In genomic region chr9:37914701-37915358, GRCh38 we compare ENCODE assay signal across 18 cellular contexts.
"Had no signal": no experiment of that assay in that cellular context is flagged by ENCODE, and none has a peak within 500 bp of the region (broad histone marks: within the 10 kb centered on the region; RNA-seq: fewer than 3 reads in every experiment).

No MANE protein-coding gene starts in this region.

- H3K27ac Mint-ChIP-seq: activated CD4-positive, alpha-beta memory T cell treated with anti-CD3 and anti-CD28 coated beads, Interleukin-2, amount 10 ng/mL, durations not matched to agents 7 days and 5 days; activated naive CD8-positive, alpha-beta T cell treated with anti-CD3 and anti-CD28 coated beads, Interleukin-2, amount 10 ng/mL, durations not matched to agents 7 days and 5 days; activated T-cell treated with anti-CD3 and anti-CD28 coated beads, Interleukin-2, amount 50 U/mL, for 72 hours; dendritic cell treated with granulocyte-macrophage colony-stimulating factor and Interleukin-4, amounts not matched to agents 40 ng/mL and 50 ng/mL, for 4 days; stimulated activated naive CD8-positive, alpha-beta T cell treated with anti-CD3 and anti-CD28 coated beads, Interleukin-15, Interleukin-2, amounts not matched to agents 100 ng/mL and 50 ng/mL, for 24 hours had no signal

- H3K9me3 Mint-ChIP-seq: activated CD4-positive, alpha-beta memory T cell treated with anti-CD3 and anti-CD28 coated beads, Interleukin-2, amount 10 ng/mL, durations not matched to agents 7 days and 5 days; activated naive CD8-positive, alpha-beta T cell treated with anti-CD3 and anti-CD28 coated beads, Interleukin-2, amount 10 ng/mL, durations not matched to agents 7 days and 5 days; activated T-cell treated with anti-CD3 and anti-CD28 coated beads, Interleukin-2, amount 50 U/mL, for 72 hours; dendritic cell treated with granulocyte-macrophage colony-stimulating factor and Interleukin-4, amounts not matched to agents 40 ng/mL and 50 ng/mL, for 4 days; naive B cell; stimulated activated naive CD8-positive, alpha-beta T cell treated with anti-CD3 and anti-CD28 coated beads, Interleukin-15, Interleukin-2, amounts not matched to agents 100 ng/mL and 50 ng/mL, for 24 hours had no signal

- H3K4me3 Mint-ChIP-seq: activated CD4-positive, alpha-beta memory T cell treated with anti-CD3 and anti-CD28 coated beads, Interleukin-2, amount 10 ng/mL, durations not matched to agents 7 days and 5 days; activated naive CD8-positive, alpha-beta T cell treated with anti-CD3 and anti-CD28 coated beads, Interleukin-2, amount 10 ng/mL, durations not matched to agents 7 days and 5 days; activated T-cell treated with anti-CD3 and anti-CD28 coated beads, Interleukin-2, amount 50 U/mL, for 72 hours; dendritic cell treated with granulocyte-macrophage colony-stimulating factor and Interleukin-4, amounts not matched to agents 40 ng/mL and 50 ng/mL, for 4 days; immature natural killer cell; naive B cell; stimulated activated naive CD8-positive, alpha-beta T cell treated with anti-CD3 and anti-CD28 coated beads, Interleukin-15, Interleukin-2, amounts not matched to agents 100 ng/mL and 50 ng/mL, for 24 hours had no signal

- H3K27ac ChIP-seq: lower lobe of right lung, testis, WERI-Rb-1 had no signal

- H3K4me3 ChIP-seq: lower lobe of right lung, testis, upper lobe of left lung had no signal

- H3K36me3 Mint-ChIP-seq: activated naive CD8-positive, alpha-beta T cell treated with anti-CD3 and anti-CD28 coated beads, Interleukin-2, amount 10 ng/mL, durations not matched to agents 7 days and 5 days; immature natural killer cell; naive B cell had no signal

- H3K4me1 Mint-ChIP-seq: activated naive CD8-positive, alpha-beta T cell treated with anti-CD3 and anti-CD28 coated beads, Interleukin-2, amount 10 ng/mL, durations not matched to agents 7 days and 5 days had no signal

- FAIRE-seq: small intestine had no signal

- H3K9me3 ChIP-seq: lower lobe of right lung, neutrophil, testis, upper lobe of left lung had no signal

- ATAC-seq: lower lobe of right lung had no signal

- H3K36me3 ChIP-seq: neutrophil had no signal

- DNase-seq: activated CD4-positive, alpha-beta memory T cell treated with anti-CD3 and anti-CD28 coated beads, Interleukin-2, amount 10 ng/mL, durations not matched to agents 7 days and 5 days; activated CD4-positive, alpha-beta T cell treated with anti-CD3 and anti-CD28 coated beads for 4 hours; activated naive CD8-positive, alpha-beta T cell treated with anti-CD3 and anti-CD28 coated beads, Interleukin-2, amount 10 ng/mL, durations not matched to agents 7 days and 5 days; activated T-cell treated with anti-CD3 and anti-CD28 coated beads, Interleukin-2, amount 50 U/mL, for 72 hours; effector memory CD4-positive, alpha-beta T cell; foreskin melanocyte; immature natural killer cell; lower lobe of right lung; naive B cell; small intestine; stimulated activated CD4-positive, alpha-beta T cell treated with anti-CD3 and anti-CD28 coated beads, Interleukin-4, amount 100 ng/mL, for 4 hours; stimulated activated CD8-positive, alpha-beta memory T cell treated with anti-CD3 and anti-CD28 coated beads, Interleukin-4, amount 100 ng/mL, for 48 hours; testis; upper lobe of left lung; WERI-Rb-1 had no signal

- H3K27me3 ChIP-seq: neutrophil, testis, upper lobe of left lung had no signal

- H3K27me3 Mint-ChIP-seq: activated CD4-positive, alpha-beta memory T cell treated with anti-CD3 and anti-CD28 coated beads, Interleukin-2, amount 10 ng/mL, durations not matched to agents 7 days and 5 days; activated naive CD8-positive, alpha-beta T cell treated with anti-CD3 and anti-CD28 coated beads, Interleukin-2, amount 10 ng/mL, durations not matched to agents 7 days and 5 days; dendritic cell treated with granulocyte-macrophage colony-stimulating factor and Interleukin-4, amounts not matched to agents 40 ng/mL and 50 ng/mL, for 4 days; stimulated activated naive CD8-positive, alpha-beta T cell treated with anti-CD3 and anti-CD28 coated beads, Interleukin-15, Interleukin-2, amounts not matched to agents 100 ng/mL and 50 ng/mL, for 24 hours had no signal
